16 cellular contexts compared by ENCODE assay signal in genomic region chr5:40828690-40829661, GRCh38. TPM values are rescaled to one million over a fixed set of nuclear protein-coding genes. Genes with fewer than 3 reads are reported as not detected.
DNase-seq lines count a peak whose midpoint lies in the region; TF ChIP-seq lines count a peak whose summit lies in the region.
"Had no signal": no experiment of that assay in that cellular context is flagged by ENCODE, and none has a peak within 500 bp of the region (broad histone marks: within the 10 kb centered on the region; RNA-seq: fewer than 3 reads in every experiment).

No MANE protein-coding gene starts in this region.

- H2BK15ac ChIP-seq in mesendoderm (replicated peaks; ENCODE audit: low read depth): no peak overlapping the region

- no peaks in the 10 kb centered on the region for H3K27me3 ChIP-seq in mesendoderm (ENCODE audit: insufficient read depth, low read length, poor library complexity)
- no peaks in the 10 kb centered on the region for H3K27me3 ChIP-seq in Peyer's patch

- no peaks in the 10 kb centered on the region for H3K27me3 Mint-ChIP-seq in activated CD4-positive, alpha-beta memory T cell treated with anti-CD3 and anti-CD28 coated beads for 36 hours
- H3K27me3 Mint-ChIP-seq: T-cell had no signal

- peaks cover 17% of the 10 kb centered on the region for H3K36me3 ChIP-seq in mesendoderm (ENCODE audit: control insufficient read depth, insufficient read depth, low read length)
- peaks cover 0 to 71% (median 2%) of the 10 kb centered on the region in 3 donors for H3K36me3 ChIP-seq in Peyer's patch

- DNase-seq in DMS53 (lab: John Stamatoyannopoulos, UW) (peak; percentile 20), DMS53 treated with DMSO at 0.1 percent for 48 hours (lab: John Stamatoyannopoulos, UW; ENCODE audit: unreplicated experiment) (no peak), HEK293T (ENCODE audit: extremely low spot score) (no peak), mesendoderm (no peak), activated gamma-delta T cell treated with Interleukin-2 at 50 U/mL for 16 hours (no peak), glomerular visceral epithelial cell (ENCODE audit: extremely low spot score) (no peak), Peyer's patch (no peak)
- DNase-seq in activated CD4-positive, alpha-beta memory T cell treated with anti-CD3 and anti-CD28 coated beads for 36 hours: no peak
- DNase-seq: DMS153; erythroblast; NCI-H1417; NCI-H748 treated with DMSO at 0.1 percent for 48 hours; psoas muscle; stimulated activated CD4-positive, alpha-beta T cell treated with anti-CD3 and anti-CD28 coated beads, Interleukin-4, amount 100 ng/mL, for 4 hours; substantia nigra; T-cell had no signal

- H3K56ac ChIP-seq in mesendoderm (ENCODE audit: low read length): no peak overlapping the region

- H3K9ac ChIP-seq in mesendoderm (ENCODE audit: low read length): peak overlapping the region; percentile 6

- H3K36me3 Mint-ChIP-seq in activated CD4-positive, alpha-beta memory T cell treated with anti-CD3 and anti-CD28 coated beads for 36 hours: peaks cover 78% of the 10 kb centered on the region

- H2AK5ac ChIP-seq in mesendoderm (ENCODE audit: low read length): no peak overlapping the region

- H3K9me3 ChIP-seq in Peyer's patch: no peaks in the 10 kb centered on the region
- H3K9me3 ChIP-seq: psoas muscle had no signal

- no peak overlapping the region for H4K5ac ChIP-seq in mesendoderm (ENCODE audit: low read length)

- TF ChIP-seq POLR2A in Peyer's patch (IDR thresholded peaks at IDR 0.05): no peak

- no peak overlapping the region for H3K4ac ChIP-seq in mesendoderm (ENCODE audit: low read depth, low read length)

- no peak overlapping the region for H3K18ac ChIP-seq in mesendoderm (ENCODE audit: low read length)

- H3K4me3 Mint-ChIP-seq in activated CD4-positive, alpha-beta memory T cell treated with anti-CD3 and anti-CD28 coated beads for 36 hours: no peak overlapping the region
- H3K4me3 Mint-ChIP-seq: T-cell had no signal

- no peak overlapping the region for H3K4me2 ChIP-seq in mesendoderm (ENCODE audit: low read length)

- TF ChIP-seq CTCF in Peyer's patch (IDR thresholded peaks at IDR 0.05): no peak

- H3K79me1 ChIP-seq in mesendoderm (ENCODE audit: low read length): peaks cover 6% of the 10 kb centered on the region

- H3K27ac ChIP-seq in mesendoderm (ENCODE audit: low read depth, low read length) (no peak overlapping the region), Peyer's patch (no peak overlapping the region)
- H3K27ac ChIP-seq: psoas muscle had no signal

- CTCF ChIA-PET in HEK293T (lab: Yijun Ruan, JAX): no interaction called here
- CTCF ChIA-PET in activated CD4-positive, alpha-beta memory T cell treated with anti-CD3 and anti-CD28 coated beads for 36 hours (lab: Charles Lee): interaction anchor here (1.0 kb wide), 1 partner anchor 73 kb away, joined by 3 read pairs; the partner anchor contains the start of gene TTC33

- no peaks in the 10 kb centered on the region for H3K4me1 ChIP-seq in mesendoderm (ENCODE audit: control insufficient read depth, low read depth, low read length)
- H3K4me1 ChIP-seq in Peyer's patch: peaks cover 0 to 15% (median 3%) of the 10 kb centered on the region in 4 donors

- no peak overlapping the region for H2BK120ac ChIP-seq in mesendoderm (ENCODE audit: low read depth, low read length)

- H3K9me3 Mint-ChIP-seq in activated CD4-positive, alpha-beta memory T cell treated with anti-CD3 and anti-CD28 coated beads for 36 hours: no peaks in the 10 kb centered on the region
- H3K9me3 Mint-ChIP-seq: T-cell had no signal

- H3K79me2 ChIP-seq in mesendoderm (ENCODE audit: control insufficient read depth, insufficient read depth, low read length): peaks cover 27% of the 10 kb centered on the region

- H4K8ac ChIP-seq in mesendoderm (ENCODE audit: low read depth, low read length): no peak overlapping the region

- intact Hi-C loops in activated CD4-positive, alpha-beta memory T cell treated with anti-CD3 and anti-CD28 coated beads for 36 hours (cut with micrococcal nuclease): no loop called here

- WGBS in mesendoderm (ENCODE audit: extremely low coverage, insufficient coverage, low lambda C conversion rate): no CpG with 5 or more reads among the region's 3 CpGs

- H3K4me3 ChIP-seq in mesendoderm (ENCODE audit: low read length) (no peak overlapping the region), Peyer's patch (no peak overlapping the region)
- H3K4me3 ChIP-seq: psoas muscle had no signal

- H3K4me1 Mint-ChIP-seq in activated CD4-positive, alpha-beta memory T cell treated with anti-CD3 and anti-CD28 coated beads for 36 hours (ENCODE audit: low read depth): peaks cover 61% of the 10 kb centered on the region

- POLR2A ChIA-PET in HEK293T (lab: Yijun Ruan, JAX): interaction anchor here (0.7 to 1.1 kb wide), 2 partner anchors 16 to 27 kb away, joined by 3 read pairs; no protein-coding TSS in a partner anchor
- POLR2A ChIA-PET in activated CD4-positive, alpha-beta memory T cell treated with anti-CD3 and anti-CD28 coated beads for 36 hours (lab: Charles Lee): interaction anchor here (1.0 to 2.1 kb wide), 5 partner anchors 9 to 74 kb away, joined by 3 to 9 read pairs (median 5); partner anchors contain the start of gene PRKAA1

- no peak overlapping the region for H3K23ac ChIP-seq in mesendoderm (ENCODE audit: low read length)

- H2BK5ac ChIP-seq in mesendoderm (ENCODE audit: low read length): no peak overlapping the region

- H3K27ac Mint-ChIP-seq in activated CD4-positive, alpha-beta memory T cell treated with anti-CD3 and anti-CD28 coated beads for 36 hours: peak overlapping the region; percentile 63

TF ChIP-seq in HEK293T, 16 proteins besides CTCF, POLR2A, EP300 and RAD21:
- TF ChIP-seq ELF4 (IDR thresholded peaks at IDR 0.05) (no peak), CTBP1 (IDR thresholded peaks at IDR 0.05; ENCODE audit: borderline replicate concordance) (no peak), ARNT (IDR thresholded peaks at IDR 0.05) (no peak), NFRKB (IDR thresholded peaks at IDR 0.05) (0 out of 2 replicates have a peak, but pooled peaks have one; percentile 21), TARDBP (IDR thresholded peaks at IDR 0.05) (no peak), SP1 (IDR thresholded peaks at IDR 0.05) (no peak), ZNF384 (IDR thresholded peaks at IDR 0.05) (no peak), LEF1 (IDR thresholded peaks at IDR 0.05; ENCODE audit: borderline replicate concordance) (no peak), FOXK2 (IDR thresholded peaks at IDR 0.05) (no peak), L3MBTL2 (conservative IDR thresholded peaks at IDR 0.05) (0 out of 2 replicates have a peak, but pooled peaks have one; percentile 8), FOXM1 (IDR thresholded peaks at IDR 0.05; ENCODE audit: borderline replicate concordance) (no peak), HDGF (IDR thresholded peaks at IDR 0.05; ENCODE audit: borderline replicate concordance) (no peak), BHLHE40 (IDR thresholded peaks at IDR 0.05; ENCODE audit: borderline replicate concordance) (no peak; the same call in 1 of the 2 replicates), FOXA1 (IDR thresholded peaks at IDR 0.05) (no peak), PKNOX1 (IDR thresholded peaks at IDR 0.05) (no peak), SUZ12 (IDR thresholded peaks at IDR 0.05) (no peak)
TF ChIP-seq in HEK293T: peak in this region for 2.

RNA-seq across cellular contexts. Expression of gene RPL37, which starts 6.0 kb away (rescaled TPM):
- 1,000 to 10,000 TPM; 1,815 to 1,873 TPM for total RNA-seq in activated CD4-positive, alpha-beta memory T cell treated with anti-CD3 and anti-CD28 coated beads for 36 hours
- polyA plus RNA-seq in mesendoderm (2013, experiment 1 of 2): 5,874 TPM
- 5,944 TPM for polyA plus RNA-seq in mesendoderm (2013, experiment 2 of 2)
- total RNA-seq in Peyer's patch: 100 to 1,000 TPM in 3 of 4 donors, 10 to 100 TPM in 1; 92.6 to 258 (median 191) TPM

RNA-seq across cellular contexts. Expression of gene CARD6, which starts 12.2 kb away (rescaled TPM):
- 1 to 10 TPM; 1.4 to 1.7 TPM for total RNA-seq in activated CD4-positive, alpha-beta memory T cell treated with anti-CD3 and anti-CD28 coated beads for 36 hours
- 0.35 TPM for polyA plus RNA-seq in mesendoderm (2013, experiment 1 of 2)
- polyA plus RNA-seq in mesendoderm (2013, experiment 2 of 2): 0.31 TPM
- 10 to 100 TPM in 1 of 4 donors, 1 to 10 TPM in 3; 4.1 to 20.6 (median 7.1) TPM for total RNA-seq in Peyer's patch

RNA-seq across cellular contexts. Expression of gene PRKAA1, which starts 30.8 kb away (rescaled TPM):
- 10 to 100 TPM; 54.4 to 55.6 TPM for total RNA-seq in activated CD4-positive, alpha-beta memory T cell treated with anti-CD3 and anti-CD28 coated beads for 36 hours
- 29.0 TPM for polyA plus RNA-seq in mesendoderm (2013, experiment 1 of 2)
- polyA plus RNA-seq in mesendoderm (2013, experiment 2 of 2): 26.4 TPM
- 100 to 1,000 TPM in 2 of 4 donors, 10 to 100 TPM in 2; 82.7 to 132 (median 100) TPM for total RNA-seq in Peyer's patch

Comparison
In these comparisons a context has a peak if more than half of its experiments do, and no peak if none do; other contexts are left out.
1. RNA of gene RPL37, which starts 6.0 kb away (total RNA-seq): 1,815 to 1,873 TPM in activated CD4-positive, alpha-beta memory T cell treated with anti-CD3 and anti-CD28 coated beads for 36 hours; 92.6 to 258 TPM in Peyer's patch; every median in the first group is over 4 times any median in the second.